ENCODE assay signal across 1 cellular context in genomic region chr6:41073203-41073967, GRCh38.
TF ChIP-seq lines count a peak whose summit lies in the region.

No MANE protein-coding gene starts in this region.

TF ChIP-seq in K562, 482 proteins besides CTCF, POLR2A, EP300 and RAD21 (continued from another document):
- no peak for TF ChIP-seq ATF4 (CRISPR knock-in tag; IDR thresholded peaks at IDR 0.05)
- no peak for TF ChIP-seq PRMT5 (CRISPR knock-in tag; IDR thresholded peaks at IDR 0.05)
- TF ChIP-seq BHLHE40 (IDR thresholded peaks at IDR 0.05; ENCODE audit: low read length) = 0 out of 2 replicates have a peak, but pooled peaks have one; percentile 32
- TF ChIP-seq FOXM1 (IDR thresholded peaks at IDR 0.05; ENCODE audit: low read depth) = no peak
- TF ChIP-seq FOXM1 (CRISPR knock-in tag; IDR thresholded peaks at IDR 0.05; ENCODE audit: low read depth) = no peak
- no peak for TF ChIP-seq SMARCB1 (IDR thresholded peaks at IDR 0.05; ENCODE audit: insufficient read length, low read depth)
- peak; percentile 66; the same call in 1 of the 2 replicates for TF ChIP-seq ZNF263 (CRISPR knock-in tag; IDR thresholded peaks at IDR 0.05; ENCODE audit: borderline replicate concordance)
- TF ChIP-seq ZNF408 (CRISPR knock-in tag; IDR thresholded peaks at IDR 0.05; ENCODE audit: low read depth) = no peak
- TF ChIP-seq MBD2 (IDR thresholded peaks at IDR 0.05; ENCODE audit: borderline replicate concordance, low read depth) = no peak; the same call in 1 of the 2 replicates
- TF ChIP-seq ZBTB2 (IDR thresholded peaks at IDR 0.05) = no peak
- TF ChIP-seq ZNF518B (CRISPR knock-in tag; IDR thresholded peaks at IDR 0.05) = no peak
- TF ChIP-seq SMARCA5 (IDR thresholded peaks at IDR 0.05) = peak; percentile 19; the same call in 1 of the 2 replicates
- TF ChIP-seq ZNF239 (CRISPR knock-in tag; IDR thresholded peaks at IDR 0.05) = no peak
- TF ChIP-seq CXXC5 (CRISPR knock-in tag; IDR thresholded peaks at IDR 0.05) = no peak; the same call in none of the 2 replicates
- TF ChIP-seq ZNF143 (CRISPR knock-in tag; IDR thresholded peaks at IDR 0.05) = no peak
- TF ChIP-seq CBFB (CRISPR knock-in tag; IDR thresholded peaks at IDR 0.05) = no peak
- peak; percentile 71 for TF ChIP-seq SMAD4 (CRISPR knock-in tag; conservative IDR thresholded peaks at IDR 0.05)
